Comparison of ENCODE assay signal across 12 cellular contexts in the genomic region with DNA sequence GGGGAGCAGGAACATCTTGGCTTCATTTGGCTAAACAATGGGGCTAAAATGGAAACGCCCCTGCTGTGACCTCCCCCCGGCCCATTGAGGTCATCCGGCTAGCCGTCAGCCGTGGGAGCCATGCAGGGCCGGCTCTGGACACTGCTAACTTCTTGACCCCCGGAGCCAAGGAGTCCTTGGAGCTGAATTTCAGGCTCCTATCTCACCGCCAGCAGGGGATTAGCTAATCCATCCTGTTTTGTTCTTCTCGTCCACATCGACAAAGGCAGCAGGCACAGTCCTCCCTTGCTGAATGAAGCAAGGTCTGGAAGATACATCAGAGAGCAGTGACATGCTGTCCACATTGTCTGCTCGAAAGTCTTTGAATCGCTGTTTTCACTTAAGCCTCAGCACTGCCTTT.
DNase-seq lines count a peak whose midpoint lies in the region; TF ChIP-seq lines count a peak whose summit lies in the region.
"Had no signal": no experiment of that assay in that cellular context is flagged by ENCODE, and none has a peak within 500 bp of the region (broad histone marks: within the 10 kb centered on the region; RNA-seq: fewer than 3 reads in every experiment).

No MANE protein-coding gene starts in this region.

- H3K27me3 Mint-ChIP-seq in neural crest cell (ENCODE audit: low read depth), result peaks cover 41% of the 10 kb centered on the region
- H3K27me3 Mint-ChIP-seq: CD4-positive, alpha-beta memory T cell had no signal

- H3K4me3 Mint-ChIP-seq in neural crest cell, result no peak overlapping the region

- no peaks in the 10 kb centered on the region for H3K9me3 Mint-ChIP-seq in neural crest cell

- no peaks in the 10 kb centered on the region for H3K9me3 ChIP-seq in HEK293 (ENCODE audit: control insufficient read depth, insufficient read depth, low read depth, low read length)
- H3K9me3 ChIP-seq: A549, BE2C had no signal

- H3K4me3 ChIP-seq in HEK293 (ENCODE audit: low read depth, low read length), result no peak overlapping the region
- H3K4me3 ChIP-seq: A549 had no signal

- peaks cover 25% of the 10 kb centered on the region for H3K4me1 Mint-ChIP-seq in neural crest cell
- H3K4me1 Mint-ChIP-seq: CD4-positive, alpha-beta memory T cell had no signal

- no peaks in the 10 kb centered on the region for H3K36me3 Mint-ChIP-seq in neural crest cell (ENCODE audit: low read depth)
- H3K36me3 Mint-ChIP-seq: CD4-positive, alpha-beta memory T cell had no signal

- no peak overlapping the region for H3K27ac ChIP-seq in HEK293 (ENCODE audit: extremely low read depth, low read depth, low read length)
- H3K27ac ChIP-seq: A549, C4-2B had no signal

- POLR2A ChIA-PET in HEK293 (lab: Yijun Ruan, JAX), result no interaction called here

- CTCF ChIA-PET in HEK293 (lab: Yijun Ruan, JAX), result no interaction called here

- H3K27ac Mint-ChIP-seq in neural crest cell (ENCODE audit: unreplicated experiment), result peak overlapping the region; percentile 86
- H3K27ac Mint-ChIP-seq: CD4-positive, alpha-beta memory T cell had no signal

- no peaks in the 10 kb centered on the region for H3K4me1 ChIP-seq in HEK293 (ENCODE audit: control insufficient read depth, insufficient read depth, low read length)
- H3K4me1 ChIP-seq: A549, BE2C had no signal

- TF ChIP-seq CTCF in HEK293 (tag by site-specific recombination; IDR thresholded peaks at IDR 0.05) (no peak), neural crest cell (conservative IDR thresholded peaks at IDR 0.05) (no peak)

- DNase-seq in ecto neural progenitor cell (ENCODE audit: low spot score) (peak; percentile 49), neural crest cell (ENCODE audit: low read depth, low spot score) (no peak), NCI-H446 treated with DMSO at 0.1 percent for 48 hours (lab: John Stamatoyannopoulos, UW) (no peak), medulla oblongata (ENCODE audit: extremely low spot score) (no peak), GF-D8 (lab: John Stamatoyannopoulos, UW) (no peak)
- DNase-seq: BE2C; CD4-positive, alpha-beta memory T cell; DMS79; H7 had no signal

- H3K36me3 ChIP-seq in HEK293 (ENCODE audit: control insufficient read depth in 2 of 2, insufficient read depth in 1 of 2, low read length in 2 of 2), result no peaks in the 10 kb centered on the region
- H3K36me3 ChIP-seq: BE2C had no signal

TF ChIP-seq in HEK293, 187 proteins besides CTCF, POLR2A, EP300 and RAD21:
- TF ChIP-seq ZNF366 (tag by site-specific recombination; conservative IDR thresholded peaks at IDR 0.05) (no peak), ZNF292 (tag by site-specific recombination; IDR thresholded peaks at IDR 0.05; ENCODE audit: borderline replicate concordance, low read depth) (no peak), ZIC2 (tag by site-specific recombination; IDR thresholded peaks at IDR 0.05) (0 out of 2 replicates have a peak, but pooled peaks have one; percentile 48)
